10 cellular contexts compared by ENCODE assay signal in genomic region chr16:89482087-89482823, GRCh38. TPM values are rescaled to one million over a fixed set of nuclear protein-coding genes. Genes with fewer than 3 reads are reported as not detected.
A peak's percentile ranks its signal among the peaks of the same experiment; 100 is the strongest.
DNase-seq lines count a peak whose midpoint lies in the region; ATAC-seq, FAIRE-seq and TF ChIP-seq lines count a peak whose summit lies in the region.
"Had no signal": no experiment of that assay in that cellular context is flagged by ENCODE, and none has a peak within 500 bp of the region (broad histone marks: within the 10 kb centered on the region; RNA-seq: fewer than 3 reads in every experiment).

No MANE protein-coding gene starts in this region.

- no peak for DNase-seq in activated CD4-positive, alpha-beta T cell treated with anti-CD3 and anti-CD28 coated beads, Interleukin-2, amount 10 ng/mL, durations not matched to agents 24 days and 14 days
- DNase-seq in activated CD4-positive, alpha-beta T cell treated with anti-CD3 and anti-CD28 coated beads, Interleukin-2, amount 50 U/mL, for 1 hour: no peak
- DNase-seq in WTC11 (ENCODE audit: low spot score) (no peak), glomerular visceral epithelial cell (ENCODE audit: extremely low spot score) (peak; percentile 30), small intestine (no peak)
- DNase-seq: cortex of kidney, MV-4-11 had no signal

- H3K27me3 ChIP-seq in small intestine (ENCODE audit: control insufficient read depth in 2 of 2, insufficient read depth in 2 of 2, low read length in 2 of 2): no peaks in the 10 kb centered on the region

- H3K36me3 ChIP-seq in small intestine (ENCODE audit: control insufficient read depth in 2 of 2, insufficient read depth in 2 of 2, low read length in 2 of 2): no peaks in the 10 kb centered on the region

- intact Hi-C loops in activated CD4-positive, alpha-beta T cell treated with anti-CD3 and anti-CD28 coated beads, Interleukin-2, amount 10 ng/mL, durations not matched to agents 24 days and 14 days (cut with micrococcal nuclease): no loop called here

- H3K9me3 ChIP-seq in small intestine (ENCODE audit: control insufficient read depth, low read depth): no peaks in the 10 kb centered on the region

- no peak overlapping the region for H3K4me3 ChIP-seq in small intestine (ENCODE audit: low read depth in 1 of 2, low read length in 2 of 2)

- peaks cover 75% of the 10 kb centered on the region for H3K4me1 Mint-ChIP-seq in activated CD4-positive, alpha-beta T cell treated with anti-CD3 and anti-CD28 coated beads, Interleukin-2, amount 10 ng/mL, durations not matched to agents 24 days and 14 days
- H3K4me1 Mint-ChIP-seq in WTC11: peaks cover 76% of the 10 kb centered on the region

- no peak for TF ChIP-seq CTCF in WTC11 (IDR thresholded peaks at IDR 0.05)

- POLR2A ChIA-PET in WTC11 (lab: Charles Lee): no interaction called here

- CTCF ChIA-PET in WTC11 (lab: Charles Lee): no interaction called here

- H3K36me3 Mint-ChIP-seq in activated CD4-positive, alpha-beta T cell treated with anti-CD3 and anti-CD28 coated beads, Interleukin-2, amount 10 ng/mL, durations not matched to agents 24 days and 14 days (ENCODE audit: low read depth): peaks cover 27% of the 10 kb centered on the region
- peaks cover 4% of the 10 kb centered on the region for H3K36me3 Mint-ChIP-seq in WTC11

- H3K4me1 ChIP-seq in small intestine (ENCODE audit: control insufficient read depth in 2 of 2, insufficient read depth in 1 of 2, low read depth in 1 of 2, low read length in 1 of 2): peaks cover 20 to 28% of the 10 kb centered on the region in 2 donors

- H3K4me3 Mint-ChIP-seq in activated CD4-positive, alpha-beta T cell treated with anti-CD3 and anti-CD28 coated beads, Interleukin-2, amount 10 ng/mL, durations not matched to agents 24 days and 14 days: peak overlapping the region; percentile 62
- no peak overlapping the region for H3K4me3 Mint-ChIP-seq in WTC11

- FAIRE-seq in small intestine (lab: Jason Lieb, UNC): no peak

- no peak for ATAC-seq in WTC11
- ATAC-seq in GM21737 (IDR thresholded peaks at IDR 0.05; ENCODE audit: unreplicated experiment): no peak
- ATAC-seq in GM18505 (IDR thresholded peaks at IDR 0.05; ENCODE audit: unreplicated experiment): no peak
- ATAC-seq in HG03159 (IDR thresholded peaks at IDR 0.05; ENCODE audit: unreplicated experiment): no peak

- H3K27me3 Mint-ChIP-seq in activated CD4-positive, alpha-beta T cell treated with anti-CD3 and anti-CD28 coated beads, Interleukin-2, amount 10 ng/mL, durations not matched to agents 24 days and 14 days: no peaks in the 10 kb centered on the region
- H3K27me3 Mint-ChIP-seq in WTC11 (ENCODE audit: low read depth): no peaks in the 10 kb centered on the region

- TF ChIP-seq POLR2A in GM18505 (IDR thresholded peaks at IDR 0.05; ENCODE audit: borderline replicate concordance, extremely low read depth, insufficient read depth, insufficient read length): no peak

- H3K27ac Mint-ChIP-seq in activated CD4-positive, alpha-beta T cell treated with anti-CD3 and anti-CD28 coated beads, Interleukin-2, amount 10 ng/mL, durations not matched to agents 24 days and 14 days: peak overlapping the region; percentile 70
- H3K27ac Mint-ChIP-seq in WTC11: peak overlapping the region; percentile 84

- 17 to 46% (median 43%) methylated on average over 14 of the region's 14 CpGs for WGBS in small intestine, 3 donors

- peak overlapping the region; percentile 69 to 75 for H3K27ac ChIP-seq in small intestine (ENCODE audit: low read depth in 1 of 2, low read length in 1 of 2)

- no peaks in the 10 kb centered on the region for H3K9me3 Mint-ChIP-seq in activated CD4-positive, alpha-beta T cell treated with anti-CD3 and anti-CD28 coated beads, Interleukin-2, amount 10 ng/mL, durations not matched to agents 24 days and 14 days
- H3K9me3 Mint-ChIP-seq in WTC11: no peaks in the 10 kb centered on the region

TF ChIP-seq in WTC11, 78 proteins besides CTCF, POLR2A, EP300 and RAD21:
- no peak for TF ChIP-seq RELA (CRISPR knock-in tag; IDR thresholded peaks at IDR 0.05; ENCODE audit: borderline replicate concordance)
- no peak for TF ChIP-seq ZNF317 (CRISPR knock-in tag; IDR thresholded peaks at IDR 0.05; ENCODE audit: borderline replicate concordance, low read depth)
- TF ChIP-seq ZBTB21 (CRISPR knock-in tag; IDR thresholded peaks at IDR 0.05; ENCODE audit: borderline replicate concordance): no peak
- no peak for TF ChIP-seq MXD4 (CRISPR knock-in tag; IDR thresholded peaks at IDR 0.05; ENCODE audit: borderline replicate concordance)
- no peak for TF ChIP-seq E2F4 (CRISPR knock-in tag; IDR thresholded peaks at IDR 0.05; ENCODE audit: borderline replicate concordance, low read depth)
- no peak for TF ChIP-seq KAT7 (CRISPR knock-in tag; IDR thresholded peaks at IDR 0.05; ENCODE audit: borderline replicate concordance)
- no peak for TF ChIP-seq SOX15 (CRISPR knock-in tag; IDR thresholded peaks at IDR 0.05)
- no peak for TF ChIP-seq ZNF263 (CRISPR knock-in tag; IDR thresholded peaks at IDR 0.05; ENCODE audit: low read depth)
- TF ChIP-seq CDX4 (CRISPR knock-in tag; IDR thresholded peaks at IDR 0.05; ENCODE audit: borderline replicate concordance): no peak
- TF ChIP-seq ETV6 (CRISPR knock-in tag; IDR thresholded peaks at IDR 0.05): no peak
- no peak for TF ChIP-seq GABPB1 (CRISPR knock-in tag; IDR thresholded peaks at IDR 0.05)
- no peak for TF ChIP-seq ATF1 (CRISPR knock-in tag; IDR thresholded peaks at IDR 0.05)
- TF ChIP-seq NR2C2 (CRISPR knock-in tag; IDR thresholded peaks at IDR 0.05): no peak
- no peak for TF ChIP-seq E2F1 (CRISPR knock-in tag; IDR thresholded peaks at IDR 0.05)

RNA-seq across cellular contexts. Expression of gene ANKRD11, which starts 8.1 kb away (rescaled TPM):
- 152 TPM in 2 replicates for total RNA-seq in activated CD4-positive, alpha-beta T cell treated with anti-CD3 and anti-CD28 coated beads, Interleukin-2, amount 10 ng/mL, durations not matched to agents 24 days and 14 days
- total RNA-seq in WTC11 (2021): 142 to 184 TPM (median 146 TPM) in 3 replicates
- 10 to 100 TPM; 48.4 to 72.1 (median 59.0) TPM for polyA plus RNA-seq in small intestine

RNA-seq across cellular contexts. Expression of gene SPG7, which starts 25.9 kb away (rescaled TPM):
- 109 and 110 TPM in 2 replicates for total RNA-seq in activated CD4-positive, alpha-beta T cell treated with anti-CD3 and anti-CD28 coated beads, Interleukin-2, amount 10 ng/mL, durations not matched to agents 24 days and 14 days
- 132 to 141 TPM (median 133 TPM) in 3 replicates for total RNA-seq in WTC11 (2021)
- polyA plus RNA-seq in small intestine: 100 to 1,000 TPM in 2 of 3 donors, 10 to 100 TPM in 1; 89.1 to 245 (median 222) TPM
